In genomic region chr9:122264360-122265264, GRCh38 we compare ENCODE assay signal across 1 cellular context.
TF ChIP-seq lines count a peak whose summit lies in the region.

MRRF (plus strand) TSS chr9:122264882; CDS start chr9:122270892, 6,010 bp downstream.
RBM18 (minus strand) TSS chr9:122264840; CDS start chr9:122261492, 3,348 bp downstream.

TF ChIP-seq in K562, 482 proteins besides CTCF, POLR2A, EP300 and RAD21 (continued from another document and continues in another):
- no peak for TF ChIP-seq YBX1 (IDR thresholded peaks at IDR 0.05)
- no peak for TF ChIP-seq ZNF354B (CRISPR knock-in tag; IDR thresholded peaks at IDR 0.05)
- peak; percentile 63 for TF ChIP-seq USF1 (CRISPR knock-in tag; IDR thresholded peaks at IDR 0.05)
- peak; percentile 96 for TF ChIP-seq NKRF (IDR thresholded peaks at IDR 0.05; ENCODE audit: borderline replicate concordance)
- TF ChIP-seq ARID2 (IDR thresholded peaks at IDR 0.05) = no peak
- no peak for TF ChIP-seq SNAPC5 (CRISPR knock-in tag; IDR thresholded peaks at IDR 0.05)
- TF ChIP-seq ZNF174 (CRISPR knock-in tag; IDR thresholded peaks at IDR 0.05) = no peak
- TF ChIP-seq SMARCB1 (IDR thresholded peaks at IDR 0.05; ENCODE audit: insufficient read length, low read depth) = no peak
- TF ChIP-seq MED1 (CRISPR knock-in tag; IDR thresholded peaks at IDR 0.05; ENCODE audit: borderline replicate concordance) = no peak
- peak; percentile 78 for TF ChIP-seq POLR2H (tag; IDR thresholded peaks at IDR 0.05; ENCODE audit: low read depth)
- no peak for TF ChIP-seq NR1H2 (CRISPR knock-in tag; IDR thresholded peaks at IDR 0.05)
- TF ChIP-seq, protein P1, sequence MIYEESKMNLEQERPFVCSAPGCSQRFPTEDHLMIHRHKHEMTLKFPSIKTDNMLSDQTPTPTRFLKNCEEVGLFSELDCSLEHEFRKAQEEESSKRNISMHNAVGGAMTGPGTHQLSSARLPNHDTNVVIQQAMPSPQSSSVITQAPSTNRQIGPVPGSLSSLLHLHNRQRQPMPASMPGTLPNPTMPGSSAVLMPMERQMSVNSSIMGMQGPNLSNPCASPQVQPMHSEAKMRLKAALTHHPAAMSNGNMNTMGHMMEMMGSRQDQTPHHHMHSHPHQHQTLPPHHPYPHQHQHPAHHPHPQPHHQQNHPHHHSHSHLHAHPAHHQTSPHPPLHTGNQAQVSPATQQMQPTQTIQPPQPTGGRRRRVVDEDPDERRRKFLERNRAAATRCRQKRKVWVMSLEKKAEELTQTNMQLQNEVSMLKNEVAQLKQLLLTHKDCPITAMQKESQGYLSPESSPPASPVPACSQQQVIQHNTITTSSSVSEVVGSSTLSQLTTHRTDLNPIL (CRISPR knock-in tag; IDR thresholded peaks at IDR 0.05) = no peak
- no peak for TF ChIP-seq MEF2A (IDR thresholded peaks at IDR 0.05; ENCODE audit: control insufficient read depth, low read depth, low read length)
- peak; percentile 98 for TF ChIP-seq MTA1 (IDR thresholded peaks at IDR 0.05; ENCODE audit: borderline replicate concordance)
- TF ChIP-seq NR4A1 (CRISPR knock-in tag; IDR thresholded peaks at IDR 0.05) = no peak
- TF ChIP-seq NR4A1 (tag; IDR thresholded peaks at IDR 0.05) = no peak
- TF ChIP-seq ETV5 (CRISPR knock-in tag; IDR thresholded peaks at IDR 0.05; ENCODE audit: low read depth) = peak; percentile 70; the same call in 1 of the 2 replicates
- TF ChIP-seq ZNF79 (CRISPR knock-in tag; IDR thresholded peaks at IDR 0.05; ENCODE audit: low read depth) = no peak
- no peak for TF ChIP-seq ZNF551 (CRISPR knock-in tag; IDR thresholded peaks at IDR 0.05)
- TF ChIP-seq CHAMP1 (IDR thresholded peaks at IDR 0.05) = no peak
- peak; percentile 88 for TF ChIP-seq SUPT5H (IDR thresholded peaks at IDR 0.05)
- no peak for TF ChIP-seq CHD1 (IDR thresholded peaks at IDR 0.05; ENCODE audit: low read length)
- peak; percentile 47 for TF ChIP-seq PKNOX1 (IDR thresholded peaks at IDR 0.05)
- no peak for TF ChIP-seq KAT7 (CRISPR knock-in tag; IDR thresholded peaks at IDR 0.05; ENCODE audit: borderline replicate concordance)
- TF ChIP-seq ZNF263 (CRISPR knock-in tag; IDR thresholded peaks at IDR 0.05; ENCODE audit: borderline replicate concordance) = no peak
- no peak for TF ChIP-seq CBFA2T2 (conservative IDR thresholded peaks at IDR 0.05)
- TF ChIP-seq PRMT5 (CRISPR knock-in tag; IDR thresholded peaks at IDR 0.05) = no peak
- no peak for TF ChIP-seq EZH2 (IDR thresholded peaks at IDR 0.05; ENCODE audit: borderline replicate concordance, low read depth, low read length)
- no peak for TF ChIP-seq RBM15 (IDR thresholded peaks at IDR 0.05; ENCODE audit: insufficient read depth, low read length)
- no peak for TF ChIP-seq CREBBP (IDR thresholded peaks at IDR 0.05; ENCODE audit: low read depth, low read length)
- no peak for TF ChIP-seq IRF1 (CRISPR knock-in tag; IDR thresholded peaks at IDR 0.05; ENCODE audit: borderline replicate concordance)
- TF ChIP-seq HBP1 (CRISPR knock-in tag; IDR thresholded peaks at IDR 0.05) = no peak
- no peak for TF ChIP-seq SAFB2 (IDR thresholded peaks at IDR 0.05; ENCODE audit: borderline replicate concordance, low read depth, low read length, severe bottlenecking)
- TF ChIP-seq GTF2E2 (tag; IDR thresholded peaks at IDR 0.05) = peak; percentile 75
- no peak for TF ChIP-seq ARNT (IDR thresholded peaks at IDR 0.05)
- no peak for TF ChIP-seq NCOA4 (IDR thresholded peaks at IDR 0.05; ENCODE audit: partially characterized antibody)
- no peak for TF ChIP-seq ZNF133 (CRISPR knock-in tag; IDR thresholded peaks at IDR 0.05)
- TF ChIP-seq MLX (CRISPR knock-in tag; conservative IDR thresholded peaks at IDR 0.05) = no peak
- TF ChIP-seq, protein P2, sequence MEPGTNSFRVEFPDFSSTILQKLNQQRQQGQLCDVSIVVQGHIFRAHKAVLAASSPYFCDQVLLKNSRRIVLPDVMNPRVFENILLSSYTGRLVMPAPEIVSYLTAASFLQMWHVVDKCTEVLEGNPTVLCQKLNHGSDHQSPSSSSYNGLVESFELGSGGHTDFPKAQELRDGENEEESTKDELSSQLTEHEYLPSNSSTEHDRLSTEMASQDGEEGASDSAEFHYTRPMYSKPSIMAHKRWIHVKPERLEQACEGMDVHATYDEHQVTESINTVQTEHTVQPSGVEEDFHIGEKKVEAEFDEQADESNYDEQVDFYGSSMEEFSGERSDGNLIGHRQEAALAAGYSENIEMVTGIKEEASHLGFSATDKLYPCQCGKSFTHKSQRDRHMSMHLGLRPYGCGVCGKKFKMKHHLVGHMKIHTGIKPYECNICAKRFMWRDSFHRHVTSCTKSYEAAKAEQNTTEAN (CRISPR knock-in tag; IDR thresholded peaks at IDR 0.05) = peak; percentile 22; the same call in 1 of the 2 replicates
- no peak for TF ChIP-seq NFATC3 (IDR thresholded peaks at IDR 0.05)
- TF ChIP-seq TCFL5 (CRISPR knock-in tag; conservative IDR thresholded peaks at IDR 0.05) = no peak
- TF ChIP-seq C11orf30 (IDR thresholded peaks at IDR 0.05; ENCODE audit: low read depth) = peak; percentile 96
- peak; percentile 3; the same call in 1 of the 2 replicates for TF ChIP-seq USF2 (CRISPR knock-in tag; IDR thresholded peaks at IDR 0.05)
- TF ChIP-seq HDAC2 (IDR thresholded peaks at IDR 0.05) = peak; percentile 65; the same call in 1 of the 2 replicates
- TF ChIP-seq TBP (optimal IDR thresholded peaks at IDR 0.05; ENCODE audit: low read depth, low read length) = peak; percentile 54
- no peak for TF ChIP-seq SLC30A9 (CRISPR knock-in tag; IDR thresholded peaks at IDR 0.05)
- no peak for TF ChIP-seq SMAD2 (IDR thresholded peaks at IDR 0.05; ENCODE audit: low read depth, low read length)
- TF ChIP-seq CTBP1 (IDR thresholded peaks at IDR 0.05; ENCODE audit: borderline replicate concordance) = peak; percentile 84
- peak; percentile 13; the same call in 1 of the 2 replicates for TF ChIP-seq KLF1 (tag; IDR thresholded peaks at IDR 0.05)
- TF ChIP-seq, protein P3, sequence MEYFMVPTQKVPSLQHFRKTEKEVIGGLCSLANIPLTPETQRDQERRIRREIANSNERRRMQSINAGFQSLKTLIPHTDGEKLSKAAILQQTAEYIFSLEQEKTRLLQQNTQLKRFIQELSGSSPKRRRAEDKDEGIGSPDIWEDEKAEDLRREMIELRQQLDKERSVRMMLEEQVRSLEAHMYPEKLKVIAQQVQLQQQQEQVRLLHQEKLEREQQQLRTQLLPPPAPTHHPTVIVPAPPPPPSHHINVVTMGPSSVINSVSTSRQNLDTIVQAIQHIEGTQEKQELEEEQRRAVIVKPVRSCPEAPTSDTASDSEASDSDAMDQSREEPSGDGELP (CRISPR knock-in tag; IDR thresholded peaks at IDR 0.05; ENCODE audit: borderline replicate concordance) = peak; percentile 99
- no peak for TF ChIP-seq ZNF24 (IDR thresholded peaks at IDR 0.05)
- TF ChIP-seq TGIF2 (CRISPR knock-in tag; IDR thresholded peaks at IDR 0.05) = no peak
- no peak for TF ChIP-seq ZNF3 (CRISPR knock-in tag; IDR thresholded peaks at IDR 0.05)
- no peak for TF ChIP-seq U2AF2 (optimal IDR thresholded peaks at IDR 0.05; ENCODE audit: low read depth, low read length)
- peak; percentile 80 for TF ChIP-seq MXD1 (CRISPR knock-in tag; IDR thresholded peaks at IDR 0.05; ENCODE audit: borderline replicate concordance, poor library complexity, severe bottlenecking)
- TF ChIP-seq NONO (IDR thresholded peaks at IDR 0.05; ENCODE audit: low read depth in 2 of 2, low read length in 1 of 2) = no peak; a peak in 1 of 4 replicates
- TF ChIP-seq, protein P4, sequence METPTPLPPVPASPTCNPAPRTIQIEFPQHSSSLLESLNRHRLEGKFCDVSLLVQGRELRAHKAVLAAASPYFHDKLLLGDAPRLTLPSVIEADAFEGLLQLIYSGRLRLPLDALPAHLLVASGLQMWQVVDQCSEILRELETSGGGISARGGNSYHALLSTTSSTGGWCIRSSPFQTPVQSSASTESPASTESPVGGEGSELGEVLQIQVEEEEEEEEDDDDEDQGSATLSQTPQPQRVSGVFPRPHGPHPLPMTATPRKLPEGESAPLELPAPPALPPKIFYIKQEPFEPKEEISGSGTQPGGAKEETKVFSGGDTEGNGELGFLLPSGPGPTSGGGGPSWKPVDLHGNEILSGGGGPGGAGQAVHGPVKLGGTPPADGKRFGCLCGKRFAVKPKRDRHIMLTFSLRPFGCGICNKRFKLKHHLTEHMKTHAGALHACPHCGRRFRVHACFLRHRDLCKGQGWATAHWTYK (CRISPR knock-in tag; IDR thresholded peaks at IDR 0.05) = no peak
- TF ChIP-seq HDAC8 (tag; IDR thresholded peaks at IDR 0.05) = peak; percentile 52; the same call in 1 of the 2 replicates
